8 cellular contexts compared by ENCODE assay signal in the genomic region with DNA sequence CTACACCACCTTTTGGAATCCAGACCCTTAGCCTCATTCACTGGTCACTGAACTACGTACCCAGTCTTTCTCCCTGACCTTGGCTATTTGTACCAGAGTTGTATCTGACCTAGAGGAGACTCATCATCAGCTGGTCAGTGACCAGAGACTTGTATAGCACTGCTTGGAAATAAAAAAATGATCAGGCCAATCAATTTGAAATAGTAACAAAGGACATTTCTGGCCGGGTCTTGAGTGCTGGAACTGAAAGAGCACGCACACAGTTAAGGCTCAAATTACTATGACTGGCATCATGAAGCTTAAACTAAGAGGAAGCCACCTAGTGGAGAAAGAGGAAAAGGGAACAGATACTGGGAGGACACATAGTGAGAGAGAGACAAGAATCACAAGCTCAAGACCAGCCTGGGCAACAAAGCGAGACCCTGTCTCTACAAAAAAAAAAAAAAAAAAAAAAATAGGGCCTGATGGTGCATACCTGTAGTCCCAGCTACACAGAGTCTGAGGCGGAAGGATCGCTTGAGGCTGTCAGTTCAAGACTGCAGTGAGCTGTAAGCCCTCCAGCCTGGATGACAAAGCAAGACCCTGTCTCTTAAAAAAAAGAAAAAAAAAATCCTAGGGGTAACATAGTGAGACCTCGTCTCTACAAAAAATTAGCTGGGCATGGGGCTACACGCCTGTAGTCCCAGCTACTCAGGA. TPM values are rescaled to one million over a fixed set of nuclear protein-coding genes. Genes with fewer than 3 reads are reported as not detected.
DNase-seq lines count a peak whose midpoint lies in the region; ATAC-seq, FAIRE-seq and TF ChIP-seq lines count a peak whose summit lies in the region.

No MANE protein-coding gene starts in this region.

- no TSS peak for BruUV-seq in MCF 10A (replicated peaks; lab: Mats Ljungman, UMichigan)

- no peak for DNase-seq in activated CD8-positive, alpha-beta memory T cell treated with anti-CD3 and anti-CD28 coated beads, Interleukin-2, amount 10 ng/mL, durations not matched to agents 7 days and 5 days
- no peak for DNase-seq in activated CD8-positive, alpha-beta memory T cell treated with anti-CD3 and anti-CD28 coated beads for 24 hours
- DNase-seq in HTR-8/SVneo (ENCODE audit: insufficient read length, low spot score) (peak; percentile 46), NOMO-1 (lab: John Stamatoyannopoulos, UW; ENCODE audit: unreplicated experiment in 2 of 2) (peak; percentile 26 to 75), MCF 10A (ENCODE audit: unreplicated experiment) (peak; percentile 80), islet precursor cell (peak; percentile 56), superior temporal gyrus (ENCODE audit: extremely low spot score) (peak; percentile 82)

- peak; percentile 98 for ATAC-seq in activated CD8-positive, alpha-beta memory T cell treated with anti-CD3 and anti-CD28 coated beads, Interleukin-2, amount 10 ng/mL, durations not matched to agents 7 days and 5 days
- ATAC-seq in GM21723 (IDR thresholded peaks at IDR 0.05; ENCODE audit: unreplicated experiment) = peak; percentile 99

- no peaks in the 10 kb centered on the region for H3K36me3 Mint-ChIP-seq in activated CD8-positive, alpha-beta memory T cell treated with anti-CD3 and anti-CD28 coated beads, Interleukin-2, amount 10 ng/mL, durations not matched to agents 7 days and 5 days
- no peaks in the 10 kb centered on the region for H3K36me3 Mint-ChIP-seq in MCF 10A (ENCODE audit: insufficient read depth, unreplicated experiment)

- peak; percentile 37 for TF ChIP-seq CTCF in MCF 10A (IDR thresholded peaks at IDR 0.05; ENCODE audit: unreplicated experiment)

- POLR2A ChIA-PET in MCF 10A (lab: Yijun Ruan, JAX) = interaction anchor here (0.6 to 1.2 kb wide), 6 partner anchors 11 to 215 kb away, joined by 3 to 10 read pairs (median 3); partner anchors contain the start of gene SRP19

- intact Hi-C loops in MCF 10A (cut with micrococcal nuclease) = loop anchor here (1.0 to 5.0 kb wide), 2 partner anchors 156 to 297 kb away; no protein-coding TSS in a partner anchor

- peaks cover 10% of the 10 kb centered on the region for H3K27me3 Mint-ChIP-seq in activated CD8-positive, alpha-beta memory T cell treated with anti-CD3 and anti-CD28 coated beads, Interleukin-2, amount 10 ng/mL, durations not matched to agents 7 days and 5 days
- H3K27me3 Mint-ChIP-seq in MCF 10A (ENCODE audit: insufficient read depth, unreplicated experiment) = no peaks in the 10 kb centered on the region

- H3K4me1 Mint-ChIP-seq in activated CD8-positive, alpha-beta memory T cell treated with anti-CD3 and anti-CD28 coated beads, Interleukin-2, amount 10 ng/mL, durations not matched to agents 7 days and 5 days = peaks cover 3% of the 10 kb centered on the region
- H3K4me1 Mint-ChIP-seq in MCF 10A (ENCODE audit: insufficient read depth, unreplicated experiment) = no peaks in the 10 kb centered on the region

- no peak overlapping the region for H3K4me3 Mint-ChIP-seq in activated CD8-positive, alpha-beta memory T cell treated with anti-CD3 and anti-CD28 coated beads, Interleukin-2, amount 10 ng/mL, durations not matched to agents 7 days and 5 days
- no peak overlapping the region for H3K4me3 Mint-ChIP-seq in MCF 10A (ENCODE audit: unreplicated experiment)

- peak; percentile 42 for FAIRE-seq in HTR-8/SVneo (lab: Jason Lieb, UNC)

- CTCF ChIA-PET in activated CD8-positive, alpha-beta memory T cell treated with anti-CD3 and anti-CD28 coated beads, Interleukin-2, amount 10 ng/mL, durations not matched to agents 7 days and 5 days (lab: Charles Lee) = interaction anchor here (0.6 to 1.6 kb wide), 33 partner anchors 8 to 1328 kb away, joined by 3 to 20 read pairs (median 4); partner anchors contain the start of genes REEP5 and SRP19
- CTCF ChIA-PET in MCF 10A (lab: Yijun Ruan, JAX) = interaction anchor here (0.5 to 1.6 kb wide), 36 partner anchors 9 to 1223 kb away, joined by 3 to 21 read pairs (median 4); partner anchors contain the start of genes APC and SRP19

- H3K27ac Mint-ChIP-seq in activated CD8-positive, alpha-beta memory T cell treated with anti-CD3 and anti-CD28 coated beads, Interleukin-2, amount 10 ng/mL, durations not matched to agents 7 days and 5 days = no peak overlapping the region
- no peak overlapping the region for H3K27ac Mint-ChIP-seq in MCF 10A (ENCODE audit: low read depth, unreplicated experiment)

- H3K9me3 Mint-ChIP-seq in activated CD8-positive, alpha-beta memory T cell treated with anti-CD3 and anti-CD28 coated beads, Interleukin-2, amount 10 ng/mL, durations not matched to agents 7 days and 5 days (ENCODE audit: low read depth) = no peaks in the 10 kb centered on the region
- no peaks in the 10 kb centered on the region for H3K9me3 Mint-ChIP-seq in MCF 10A (ENCODE audit: unreplicated experiment)

RNA-seq across cellular contexts. Expression of gene SRP19, which starts 12.8 kb away (rescaled TPM):
- total RNA-seq in activated CD8-positive, alpha-beta memory T cell treated with anti-CD3 and anti-CD28 coated beads, Interleukin-2, amount 10 ng/mL, durations not matched to agents 7 days and 5 days = 10 to 100 TPM; 50.1 to 55.9 TPM
- 88.9 and 99.6 TPM in 2 replicates for total RNA-seq in MCF 10A (2022)

Comparison
In these comparisons a context has a peak if more than half of its experiments do, and no peak if none do; other contexts are left out.
1. DNase-seq: peak in HTR-8/SVneo (single experiment), NOMO-1 (2 of 2), MCF 10A (single experiment), islet precursor cell (single experiment) and superior temporal gyrus (single experiment); none in activated CD8-positive, alpha-beta memory T cell treated with anti-CD3 and anti-CD28 coated beads, Interleukin-2, amount 10 ng/mL, durations not matched to agents 7 days and 5 days (single experiment) and activated CD8-positive, alpha-beta memory T cell treated with anti-CD3 and anti-CD28 coated beads for 24 hours (single experiment).